16 cellular contexts compared by ENCODE assay signal in genomic region chr9:83188272-83188671, GRCh38.
"Had no signal": no experiment of that assay in that cellular context is flagged by ENCODE, and none has a peak within 500 bp of the region (broad histone marks: within the 10 kb centered on the region; RNA-seq: fewer than 3 reads in every experiment).

No MANE protein-coding gene starts in this region.

- ATAC-seq: activated CD8-positive, alpha-beta T cell treated with anti-CD3 and anti-CD28 coated beads for 36 hours; left colon; lower lobe of right lung had no signal

- H3K9me3 ChIP-seq: adrenal gland, lower lobe of right lung, right atrium auricular region, tibial artery, uterus had no signal

- H3K36me3 ChIP-seq: adrenal gland, lower lobe of right lung, right atrium auricular region, tibial artery, uterus had no signal

- H3K27me3 ChIP-seq: adrenal gland, right atrium auricular region, uterus had no signal

- H3K4me1 ChIP-seq: adrenal gland, lower lobe of right lung, tibial artery, uterus had no signal

- H3K27ac ChIP-seq: adrenal gland, dorsolateral prefrontal cortex, lower lobe of right lung, right atrium auricular region, skin epidermis, tibial artery, uterus had no signal

- DNase-seq: activated CD4-positive, alpha-beta T cell treated with anti-CD3 and anti-CD28 coated beads for 4 hours; activated CD8-positive, alpha-beta T cell treated with anti-CD3 and anti-CD28 coated beads for 36 hours; activated effector memory CD4-positive, alpha-beta T cell treated with anti-CD3 and anti-CD28 coated beads, Interleukin-2, amount 50 U/mL, for 16 hours; activated T-cell treated with anti-CD3 and anti-CD28 coated beads, Interleukin-2, amount 50 U/mL, for 48 hours; dorsolateral prefrontal cortex; left colon; lower lobe of right lung; nephron progenitor cell; stimulated activated CD4-positive, alpha-beta T cell treated with anti-CD3 and anti-CD28 coated beads, Interleukin-15, amount 100 ng/mL, for 24 hours; stimulated activated CD4-positive, alpha-beta T cell treated with anti-CD3 and anti-CD28 coated beads, Interleukin-4, amount 100 ng/mL, for 1 hour; stimulated activated naive CD4-positive, alpha-beta T cell; tibial artery; uterus had no signal

- H3K4me3 ChIP-seq: adrenal gland, dorsolateral prefrontal cortex, lower lobe of right lung, right atrium auricular region, skin epidermis, tibial artery, uterus had no signal
